ENCODE assay signal across 8 cellular contexts in the genomic region with DNA sequence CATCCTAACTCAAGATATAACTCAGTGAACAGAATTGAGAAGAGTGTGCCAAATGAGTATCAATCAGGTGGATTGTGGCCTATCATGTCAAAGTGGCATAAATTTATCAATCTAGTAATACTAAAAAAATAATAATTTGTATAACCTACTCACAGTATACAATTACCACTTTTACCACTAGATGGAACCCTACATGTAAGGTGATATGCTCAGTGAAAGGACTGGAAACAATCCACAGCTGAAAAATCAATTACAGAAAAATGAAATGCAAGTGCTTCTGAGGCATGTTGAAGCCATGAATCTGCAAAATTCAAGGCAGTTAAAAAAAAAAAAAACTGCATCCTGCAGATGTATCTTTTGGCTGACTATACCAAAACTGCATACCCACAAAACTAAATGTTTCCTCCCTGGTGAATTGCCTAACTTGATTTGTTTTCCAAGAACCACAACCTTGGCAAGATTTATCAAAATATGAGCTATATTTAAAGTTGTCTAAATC. TPM values are rescaled to one million over a fixed set of nuclear protein-coding genes. Genes with fewer than 3 reads are reported as not detected.
DNase-seq lines count a peak whose midpoint lies in the region; ATAC-seq and TF ChIP-seq lines count a peak whose summit lies in the region.

No MANE protein-coding gene starts in this region.

- dilution Hi-C loops in mammary epithelial cell (cut with HindIII; ENCODE audit: low sequenced_read_pairs) = no loop called here

- TF ChIP-seq CTCF in CD8-positive, alpha-beta T cell (IDR thresholded peaks at IDR 0.05) = peak; percentile 82
- TF ChIP-seq CTCF in mammary epithelial cell (conservative IDR thresholded peaks at IDR 0.05 in 1 of 2, IDR thresholded peaks at IDR 0.05 in 1 of 2; ENCODE audit: extremely low read depth in 1 of 2, insufficient read depth in 1 of 2, low read depth in 1 of 2, low read length in 2 of 2) (peak; percentile 49 to 58), left lung (IDR thresholded peaks at IDR 0.05) (peak; percentile 39 to 60), transverse colon (IDR thresholded peaks at IDR 0.05) (peak; percentile 66 to 76 (median 68))

- peak; percentile 84 for ATAC-seq in CD8-positive, alpha-beta T cell
- peak; percentile 96 for ATAC-seq in left lung
- ATAC-seq in HG02588 (IDR thresholded peaks at IDR 0.05; ENCODE audit: unreplicated experiment) = no peak

- no peaks in the 10 kb centered on the region for H3K27me3 Mint-ChIP-seq in CD8-positive, alpha-beta T cell (ENCODE audit: low read depth)

- H3K4me2 ChIP-seq in mammary epithelial cell (ENCODE audit: insufficient read depth, low read depth, low read length) = peak overlapping the region; percentile 18

- peaks cover 5% of the 10 kb centered on the region for H3K4me1 Mint-ChIP-seq in CD8-positive, alpha-beta T cell (ENCODE audit: low read depth)

- DNase-seq in CD8-positive, alpha-beta T cell = no peak
- DNase-seq in HPDE6-E6E7 (ENCODE audit: extremely low spot score) (peak; percentile 40), NCI-H82 treated with DMSO at 0.1 percent for 48 hours (lab: John Stamatoyannopoulos, UW; ENCODE audit: unreplicated experiment) (peak; percentile 5), mammary epithelial cell (peak; percentile 36), left lung (no peak), transverse colon (no peak)
- no peak for DNase-seq in stimulated activated CD4-positive, alpha-beta T cell treated with anti-CD3 and anti-CD28 coated beads, Interleukin-2, amount 100 ng/mL, for 24 hours

- TF ChIP-seq POLR2A in transverse colon (IDR thresholded peaks at IDR 0.05) = no peak

- POLR2A ChIA-PET in CD8-positive, alpha-beta T cell (lab: Charles Lee) = interaction anchor here (0.6 to 2.0 kb wide), 4 partner anchors 14 to 56 kb away, joined by 3 to 9 read pairs (median 4); partner anchors contain the start of genes FRAT1 and FRAT2

- no peak overlapping the region for H3K4me3 Mint-ChIP-seq in CD8-positive, alpha-beta T cell

- H3K9me3 Mint-ChIP-seq in CD8-positive, alpha-beta T cell = no peaks in the 10 kb centered on the region

- no peak overlapping the region for H2AFZ ChIP-seq in mammary epithelial cell (ENCODE audit: low read depth, low read length)

- no peak for TF ChIP-seq EP300 in transverse colon (IDR thresholded peaks at IDR 0.05; ENCODE audit: low read depth)

- H3K27ac Mint-ChIP-seq in CD8-positive, alpha-beta T cell = no peak overlapping the region

- no peaks in the 10 kb centered on the region for H3K4me1 ChIP-seq in CD8-positive, alpha-beta T cell (ENCODE audit: insufficient read depth, low read length)
- H3K4me1 ChIP-seq in mammary epithelial cell (ENCODE audit: insufficient read depth, low read length) (no peaks in the 10 kb centered on the region), left lung (peaks cover 8 to 24% of the 10 kb centered on the region in 2 donors), transverse colon (peaks cover 5 to 28% (median 11%) of the 10 kb centered on the region in 4 donors)

- H3K9me3 ChIP-seq in CD8-positive, alpha-beta T cell (ENCODE audit: low read length) = no peaks in the 10 kb centered on the region
- H3K9me3 ChIP-seq in mammary epithelial cell (replicated peaks; ENCODE audit: insufficient read depth, low read length) = no peaks in the 10 kb centered on the region
- H3K9me3 ChIP-seq in left lung = no peaks in the 10 kb centered on the region
- H3K9me3 ChIP-seq in transverse colon = no peaks in the 10 kb centered on the region

- no peaks in the 10 kb centered on the region for H3K36me3 ChIP-seq in CD8-positive, alpha-beta T cell (ENCODE audit: insufficient read depth, low read length)
- H3K36me3 ChIP-seq in mammary epithelial cell (ENCODE audit: insufficient read depth, low read length) (no peaks in the 10 kb centered on the region), left lung (no peaks in the 10 kb centered on the region), transverse colon (no peaks in the 10 kb centered on the region)

- CTCF ChIA-PET in CD8-positive, alpha-beta T cell (lab: Charles Lee) = interaction anchor here (0.6 to 2.5 kb wide), 40 partner anchors 9 to 557 kb away, joined by 3 to 74 read pairs (median 5); partner anchors contain the start of genes FRAT1, FRAT2 and RRP12
- CTCF ChIA-PET in mammary epithelial cell (lab: Charles Lee; ENCODE audit: low non-redundant PET) = interaction anchor here (0.5 to 0.9 kb wide), 5 partner anchors 13 to 1308 kb away, joined by 3 to 8 read pairs (median 4); no protein-coding TSS in a partner anchor

- no peaks in the 10 kb centered on the region for H4K20me1 ChIP-seq in mammary epithelial cell (ENCODE audit: insufficient read depth, low read length)

- no peak overlapping the region for H3K4me3 ChIP-seq in CD8-positive, alpha-beta T cell (ENCODE audit: low read depth, low read length)
- H3K4me3 ChIP-seq in mammary epithelial cell (replicated peaks in 1 of 3; ENCODE audit: insufficient read depth in 1 of 3, low read depth in 2 of 3, low read length in 3 of 3) (no peak overlapping the region), left lung (no peak overlapping the region), transverse colon (no peak overlapping the region)

- no TSS peak for BruUV-seq in mammary epithelial cell (replicated peaks; lab: Mats Ljungman, UMichigan)

- H3K9ac ChIP-seq in mammary epithelial cell (ENCODE audit: insufficient read depth, low read length) = no peak overlapping the region

- intact Hi-C loops in CD8-positive, alpha-beta T cell (cut with DNase I, micrococcal nuclease) = loop anchor here (2.0 kb wide), 5 partner anchors 14 to 122 kb away; partner anchors contain the start of genes ARHGAP19 (in 1 of the 2), FRAT1 (in 1 of the 2) and RRP12 (in 1 of the 2)
- intact Hi-C loops in mammary epithelial cell (cut with micrococcal nuclease) = loop anchor here (2.0 kb wide), 2 partner anchors 54 to 76 kb away; no protein-coding TSS in a partner anchor
- intact Hi-C loops in left lung (cut with DNase I) = loop anchor here in 1 of 2 donors (5.0 kb wide), 1 partner anchor 54 kb away; the partner anchor contains the start of gene FRAT2
- intact Hi-C loops in transverse colon (cut with DNase I; ENCODE audit: low total_unique reads) = no loop called here

- no peak overlapping the region for H3K27ac ChIP-seq in CD8-positive, alpha-beta T cell (ENCODE audit: low read depth, low read length)
- no peak overlapping the region for H3K27ac ChIP-seq in mammary epithelial cell (ENCODE audit: insufficient read depth, low read depth, low read length)
- peak overlapping the region; percentile 5 to 67 for H3K27ac ChIP-seq in left lung
- peak overlapping the region in 3 of 4 donors; percentile 31 to 61 (median 33) for H3K27ac ChIP-seq in transverse colon

- in situ Hi-C loops in mammary epithelial cell (cut with MboI; ENCODE audit: low sequenced_read_pairs in 2 of 2) (no loop called here), transverse colon (cut with MboI; ENCODE audit: low pct_ligation_motif_present in 1 of 4, low pct_unique_long_range_greater_than_20kb in 1 of 4, low sequenced_read_pairs in 3 of 4) (loop anchor here in 1 of 4 donors (10.0 kb wide), 1 partner anchor 76 kb away; no protein-coding TSS in a partner anchor)

- peaks cover 24% of the 10 kb centered on the region for H3K79me2 ChIP-seq in mammary epithelial cell (ENCODE audit: insufficient read depth, low read length)

- H3K36me3 Mint-ChIP-seq in CD8-positive, alpha-beta T cell = no peaks in the 10 kb centered on the region

- no peaks in the 10 kb centered on the region for H3K27me3 ChIP-seq in CD8-positive, alpha-beta T cell (ENCODE audit: insufficient read depth, low read length)
- no peaks in the 10 kb centered on the region for H3K27me3 ChIP-seq in mammary epithelial cell (ENCODE audit: insufficient read depth, low read length)
- no peaks in the 10 kb centered on the region for H3K27me3 ChIP-seq in left lung
- H3K27me3 ChIP-seq in transverse colon = no peaks in the 10 kb centered on the region

RNA-seq across cellular contexts. Expression of gene ARHGAP19, which starts 13.9 kb away (rescaled TPM):
- 1 to 10 TPM; 5.7 to 6.4 TPM for total RNA-seq in CD8-positive, alpha-beta T cell
- total RNA-seq in mammary epithelial cell (10 to 100 TPM; 10.8 to 20.5 TPM), left lung (10 to 100 TPM in 1 of 2 donors, 1 to 10 TPM in 1; 9.8 to 11.4 TPM), transverse colon (1 to 10 TPM; 4.5 to 8.4 (median 7.4) TPM)
- polyA plus RNA-seq in mammary epithelial cell = 7.4 TPM
- 11.0 TPM for polyA minus RNA-seq in mammary epithelial cell

RNA-seq across cellular contexts. Expression of gene FRAT1, which starts 40.5 kb away (rescaled TPM):
- 10 to 100 TPM; 39.6 to 40.2 TPM for total RNA-seq in CD8-positive, alpha-beta T cell
- total RNA-seq in mammary epithelial cell (1 to 10 TPM; 1.5 to 2.4 TPM), left lung (10 to 100 TPM in 1 of 2 donors, 1 to 10 TPM in 1; 5.2 to 10.8 TPM), transverse colon (10 to 100 TPM in 2 of 4 donors, 1 to 10 TPM in 2; 5.8 to 15.7 (median 10.3) TPM)
- polyA plus RNA-seq in mammary epithelial cell = 0.58 TPM
- polyA minus RNA-seq in mammary epithelial cell = not detected

RNA-seq across cellular contexts. Expression of gene FRAT2, which starts 56.0 kb away (rescaled TPM):
- 10 to 100 TPM; 20.8 to 22.3 TPM for total RNA-seq in CD8-positive, alpha-beta T cell
- total RNA-seq in mammary epithelial cell (1 to 10 TPM; 5.0 to 5.3 TPM), left lung (10 to 100 TPM; 12.8 to 30.2 TPM), transverse colon (10 to 100 TPM; 46.4 to 72.2 (median 54.6) TPM)
- polyA plus RNA-seq in mammary epithelial cell = 4.0 TPM
- 11.9 TPM for polyA minus RNA-seq in mammary epithelial cell

Comparison
In these comparisons a context has a peak if more than half of its experiments do, and no peak if none do; other contexts are left out.
1. DNase-seq: peak in HPDE6-E6E7 (single experiment), NCI-H82 treated with DMSO at 0.1 percent for 48 hours (single experiment) and mammary epithelial cell (single experiment); none in CD8-positive, alpha-beta T cell (0 of 7), left lung (0 of 2), transverse colon (single experiment) and stimulated activated CD4-positive, alpha-beta T cell treated with anti-CD3 and anti-CD28 coated beads, Interleukin-2, amount 100 ng/mL, for 24 hours (0 of 2).
2. H3K27ac ChIP-seq: peak in left lung (2 of 2) and transverse colon (3 of 4); none in CD8-positive, alpha-beta T cell (single experiment) and mammary epithelial cell (single experiment).
3. Peak in every context shown above with its lines, with median percentiles within 50 percentile points of each other: CTCF ChIP-seq.